Comparison of ENCODE assay signal across 1 cellular context in genomic region chr15:57235186-57235585, GRCh38.
TF ChIP-seq lines count a peak whose summit lies in the region.

No MANE protein-coding gene starts in this region.

TF ChIP-seq in IMR-90, 13 proteins besides CTCF, POLR2A, EP300 and RAD21:
- TF ChIP-seq NFE2L2 (IDR thresholded peaks at IDR 0.05; ENCODE audit: low read depth, low read length) (no peak), FOS (IDR thresholded peaks at IDR 0.05; ENCODE audit: low read depth, low read length) (no peak), CEBPB (IDR thresholded peaks at IDR 0.05; ENCODE audit: low read depth, low read length) (no peak), RFX5 (IDR thresholded peaks at IDR 0.05; ENCODE audit: low read depth, low read length) (no peak), ELK1 (IDR thresholded peaks at IDR 0.05; ENCODE audit: borderline replicate concordance, low read depth, low read length) (no peak), SMC3 (IDR thresholded peaks at IDR 0.05; ENCODE audit: low read depth, low read length) (no peak), MAZ (IDR thresholded peaks at IDR 0.05; ENCODE audit: borderline replicate concordance, low read depth, low read length) (no peak), CHD1 (IDR thresholded peaks at IDR 0.05; ENCODE audit: low read depth, low read length) (no peak), USF2 (IDR thresholded peaks at IDR 0.05; ENCODE audit: low read depth, low read length) (no peak), MAFK (IDR thresholded peaks at IDR 0.05; ENCODE audit: low read depth, low read length) (no peak), MXI1 (IDR thresholded peaks at IDR 0.05; ENCODE audit: borderline replicate concordance, low read depth, low read length) (no peak), RCOR1 (IDR thresholded peaks at IDR 0.05; ENCODE audit: insufficient replicate concordance, low read length) (no peak), BHLHE40 (IDR thresholded peaks at IDR 0.05; ENCODE audit: low read depth, low read length) (no peak)
